11 cellular contexts compared by ENCODE assay signal in genomic region chr2:122643725-122644329, GRCh38.
A peak's percentile ranks its signal among the peaks of the same experiment; 100 is the strongest.
DNase-seq lines count a peak whose midpoint lies in the region; FAIRE-seq and TF ChIP-seq lines count a peak whose summit lies in the region.
"Had no signal": no experiment of that assay in that cellular context is flagged by ENCODE, and none has a peak within 500 bp of the region (broad histone marks: within the 10 kb centered on the region; RNA-seq: fewer than 3 reads in every experiment).

No MANE protein-coding gene starts in this region.

- no peak overlapping the region for H3K27ac Mint-ChIP-seq in Caco-2 (ENCODE audit: unreplicated experiment)
- H3K27ac Mint-ChIP-seq: activated naive CD4-positive, alpha-beta T cell treated with anti-CD3 and anti-CD28 coated beads for 36 hours had no signal

- H3K4me3 ChIP-seq in AG09309 (ENCODE audit: control insufficient read depth, low read depth, low read length) (no peak overlapping the region), fibroblast of the aortic adventitia (ENCODE audit: low read depth, low read length) (no peak overlapping the region), MM.1S (ENCODE audit: low read length) (no peak overlapping the region), Caco-2 (ENCODE audit: low read depth, low read length) (no peak overlapping the region), HAP-1 (no peak overlapping the region)
- H3K4me3 ChIP-seq: BLaER1 treated with 17β-estradiol and CSF1 and Interleukin-3, amounts not matched to agents 10 nM and 100 nM; right atrium auricular region had no signal

- POLR2A ChIA-PET in Caco-2 (lab: Charles Lee): no interaction called here

- H2AFZ ChIP-seq in MM.1S (ENCODE audit: low read length): no peak overlapping the region

- H3K9ac ChIP-seq in MM.1S (ENCODE audit: low read length): no peak overlapping the region
- H3K9ac ChIP-seq: BLaER1 treated with 17β-estradiol and CSF1 and Interleukin-3, amounts not matched to agents 10 nM and 100 nM had no signal

- no peaks in the 10 kb centered on the region for H3K79me2 ChIP-seq in MM.1S (ENCODE audit: low read length)

- no peaks in the 10 kb centered on the region for H3F3A ChIP-seq in MM.1S (ENCODE audit: insufficient read depth, low read length)

- no peaks in the 10 kb centered on the region for H3K27me3 Mint-ChIP-seq in Caco-2 (ENCODE audit: insufficient read depth, unreplicated experiment)

- no peaks in the 10 kb centered on the region for H3K9me3 ChIP-seq in MM.1S (replicated peaks; ENCODE audit: insufficient read depth, low read length)
- H3K9me3 ChIP-seq in Caco-2: no peaks in the 10 kb centered on the region
- no peaks in the 10 kb centered on the region for H3K9me3 ChIP-seq in HAP-1
- H3K9me3 ChIP-seq: BLaER1 treated with 17β-estradiol and CSF1 and Interleukin-3, amounts not matched to agents 10 nM and 100 nM; right atrium auricular region had no signal

- no peaks in the 10 kb centered on the region for H3K27me3 ChIP-seq in MM.1S (replicated peaks; ENCODE audit: insufficient read depth, low read length)
- H3K27me3 ChIP-seq in Caco-2 (replicated peaks; ENCODE audit: control insufficient read depth, insufficient read depth, low read length): no peaks in the 10 kb centered on the region
- H3K27me3 ChIP-seq in HAP-1 (ENCODE audit: low read depth): no peaks in the 10 kb centered on the region
- H3K27me3 ChIP-seq: BLaER1 treated with 17β-estradiol and CSF1 and Interleukin-3, amounts not matched to agents 10 nM and 100 nM; right atrium auricular region had no signal

- peak; percentile 84 for FAIRE-seq in RCC 7860 (lab: Jason Lieb, UNC)

- H3K4me1 ChIP-seq in MM.1S (ENCODE audit: low read length) (no peaks in the 10 kb centered on the region), Caco-2 (no peaks in the 10 kb centered on the region), HAP-1 (no peaks in the 10 kb centered on the region)
- H3K4me1 ChIP-seq: BLaER1 treated with 17β-estradiol and CSF1 and Interleukin-3, amounts not matched to agents 10 nM and 100 nM; right atrium auricular region had no signal

- H3K27ac ChIP-seq in MM.1S (ENCODE audit: low read length): no peak overlapping the region
- H3K27ac ChIP-seq: BLaER1 treated with 17β-estradiol and CSF1 and Interleukin-3, amounts not matched to agents 10 nM and 100 nM; right atrium auricular region had no signal

- no peak overlapping the region for H3K4me2 ChIP-seq in MM.1S (ENCODE audit: low read depth, low read length)
- H3K4me2 ChIP-seq: BLaER1 treated with 17β-estradiol and CSF1 and Interleukin-3, amounts not matched to agents 10 nM and 100 nM had no signal

- H3K36me3 ChIP-seq in MM.1S (replicated peaks; ENCODE audit: insufficient read depth, low read length) (no peaks in the 10 kb centered on the region), Caco-2 (ENCODE audit: control insufficient read depth, insufficient read depth, low read length) (no peaks in the 10 kb centered on the region), HAP-1 (replicated peaks) (no peaks in the 10 kb centered on the region)
- H3K36me3 ChIP-seq: BLaER1 treated with 17β-estradiol and CSF1 and Interleukin-3, amounts not matched to agents 10 nM and 100 nM; right atrium auricular region had no signal

- H3K36me3 Mint-ChIP-seq in Caco-2 (ENCODE audit: insufficient read depth, unreplicated experiment): no peaks in the 10 kb centered on the region

- no peaks in the 10 kb centered on the region for H3K4me1 Mint-ChIP-seq in Caco-2 (ENCODE audit: low read depth, unreplicated experiment)

- H3K9me3 Mint-ChIP-seq in Caco-2 (ENCODE audit: unreplicated experiment): no peaks in the 10 kb centered on the region
- H3K9me3 Mint-ChIP-seq: activated naive CD4-positive, alpha-beta T cell treated with anti-CD3 and anti-CD28 coated beads for 36 hours had no signal

- H3K9me2 ChIP-seq in MM.1S (replicated peaks; ENCODE audit: insufficient read depth, low read length): no peaks in the 10 kb centered on the region

- intact Hi-C loops in Caco-2 (cut with micrococcal nuclease; ENCODE audit: unreplicated experiment): no loop called here

- TF ChIP-seq CTCF in AG09309 (IDR thresholded peaks at IDR 0.05; ENCODE audit: control insufficient read depth, insufficient read depth, low read depth, low read length, missing control alignments): no peak
- TF ChIP-seq CTCF in fibroblast of the aortic adventitia (IDR thresholded peaks at IDR 0.05; ENCODE audit: insufficient read depth, low read length): no peak
- no peak for TF ChIP-seq CTCF in MM.1S (IDR thresholded peaks at IDR 0.05; ENCODE audit: low read length)
- no peak for TF ChIP-seq CTCF in Caco-2 (IDR thresholded peaks at IDR 0.05; ENCODE audit: insufficient read depth in 1 of 2, low read depth in 1 of 2, low read length in 1 of 2, severe bottlenecking in 1 of 2, unreplicated experiment in 1 of 2)

- DNase-seq in AG09309 (ENCODE audit: low read depth) (peak; percentile 8), LoVo (ENCODE audit: low spot score) (peak; percentile 22), RCC 7860 (ENCODE audit: low spot score) (peak; percentile 59), fibroblast of the aortic adventitia (ENCODE audit: low read depth) (peak; percentile 3), MM.1S (no peak), Caco-2 (no peak), HAP-1 (ENCODE audit: low spot score in 2 of 2) (no peak), NCI-H1048 (lab: John Stamatoyannopoulos, UW) (no peak)
- DNase-seq: activated naive CD4-positive, alpha-beta T cell treated with anti-CD3 and anti-CD28 coated beads for 36 hours had no signal

- H3K4me3 Mint-ChIP-seq in Caco-2 (ENCODE audit: unreplicated experiment): no peak overlapping the region
- H3K4me3 Mint-ChIP-seq: activated naive CD4-positive, alpha-beta T cell treated with anti-CD3 and anti-CD28 coated beads for 36 hours had no signal

- no peaks in the 10 kb centered on the region for H4K20me1 ChIP-seq in MM.1S (ENCODE audit: insufficient read depth, low read length)
- H4K20me1 ChIP-seq: BLaER1 treated with 17β-estradiol and CSF1 and Interleukin-3, amounts not matched to agents 10 nM and 100 nM had no signal

- CTCF ChIA-PET in Caco-2 (lab: Charles Lee): no interaction called here

- in situ Hi-C loops in HAP-1 (cut with MboI; ENCODE audit: low sequenced_read_pairs): no loop called here

- no TSS peak for BruUV-seq in Caco-2 (replicated peaks; lab: Mats Ljungman, UMichigan)

Comparison
In these comparisons a context has a peak if more than half of its experiments do, and no peak if none do; other contexts are left out.
1. DNase-seq: peak in AG09309 (single experiment), LoVo (single experiment), RCC 7860 (single experiment) and fibroblast of the aortic adventitia (single experiment); none in MM.1S (single experiment), Caco-2 (0 of 2), HAP-1 (0 of 2) and NCI-H1048 (single experiment).